Comparison of ENCODE assay signal across 11 cellular contexts in genomic region chr5:174020069-174020927, GRCh38. TPM values are rescaled to one million over a fixed set of nuclear protein-coding genes. Genes with fewer than 3 reads are reported as not detected.
A peak's percentile ranks its signal among the peaks of the same experiment; 100 is the strongest.
DNase-seq lines count a peak whose midpoint lies in the region; TF ChIP-seq lines count a peak whose summit lies in the region.
"Not testable (repeated sequence)": the region's sequence is repeated elsewhere in the genome, so short reads cannot be mapped to it uniquely, and the experiment has no call there.
"Had no signal": no experiment of that assay in that cellular context is flagged by ENCODE, and none has a peak within 500 bp of the region (broad histone marks: within the 10 kb centered on the region; RNA-seq: fewer than 3 reads in every experiment).

No MANE protein-coding gene starts in this region.

- H3K27ac ChIP-seq in smooth muscle cell (ENCODE audit: low read depth), result not testable (repeated sequence)

- H3K79me2 ChIP-seq in smooth muscle cell (ENCODE audit: low read depth), result not testable (repeated sequence)

- not testable (repeated sequence) for H3K9me3 ChIP-seq in smooth muscle cell (replicated peaks; ENCODE audit: low read depth)

- H4K20me1 ChIP-seq in smooth muscle cell (ENCODE audit: low read depth), result not testable (repeated sequence)

- peak; percentile 37 for DNase-seq in CD1c-positive myeloid dendritic cell (ENCODE audit: extremely low spot score)
- peak; percentile 49 for DNase-seq in GM13977 (ENCODE audit: low spot score)
- DNase-seq in LNCaP clone FGC (ENCODE audit: low read depth), result peak; percentile 25
- peak; percentile 82 for DNase-seq in NCI-H82 (lab: John Stamatoyannopoulos, UW)
- DNase-seq in endothelial cell (ENCODE audit: low spot score), result peak; percentile 37
- peak; percentile 74 for DNase-seq in iris pigment epithelial cell (ENCODE audit: low read depth)
- DNase-seq in smooth muscle cell (lab: John Stamatoyannopoulos, UW; ENCODE audit: unreplicated experiment), result not testable (repeated sequence)

- peak overlapping the region; percentile 66 for H2AFZ ChIP-seq in smooth muscle cell (ENCODE audit: low read depth)

- not testable (repeated sequence) for H3K27ac Mint-ChIP-seq in endothelial cell (ENCODE audit: unreplicated experiment)

- in situ Hi-C loops in GM13977 (cut with MboI; ENCODE audit: low pct_unique_long_range_greater_than_20kb, low sequenced_read_pairs, unreplicated experiment), result not testable (repeated sequence)

- not testable (repeated sequence) for H3K4me1 ChIP-seq in smooth muscle cell (ENCODE audit: low read depth)

- TF ChIP-seq CTCF in GM13977 (IDR thresholded peaks at IDR 0.05; ENCODE audit: extremely low read depth, insufficient read depth, missing control alignments) (peak; percentile 61), LNCaP clone FGC (IDR thresholded peaks at IDR 0.05; ENCODE audit: control insufficient read depth, extremely low read depth, insufficient read depth) (peak; percentile 62), WI38 (IDR thresholded peaks at IDR 0.05; ENCODE audit: low read depth, low read length) (peak; percentile 56), endothelial cell (IDR thresholded peaks at IDR 0.05; ENCODE audit: unreplicated experiment) (peak; percentile 55), smooth muscle cell (IDR thresholded peaks at IDR 0.05; ENCODE audit: borderline replicate concordance, insufficient read depth, poor library complexity, severe bottlenecking) (peak; percentile 47)

- H3K4me1 Mint-ChIP-seq in endothelial cell (ENCODE audit: unreplicated experiment), result peaks cover 13% of the 10 kb centered on the region

- H3F3A ChIP-seq in smooth muscle cell (ENCODE audit: low read depth), result not testable (repeated sequence)

- WGBS in smooth muscle cell (ENCODE audit: low lambda C conversion rate), result 20% methylated on average over 18 of the region's 19 CpGs

- H3K9me3 Mint-ChIP-seq in endothelial cell (ENCODE audit: unreplicated experiment), result not testable (repeated sequence)

- H3K4me3 ChIP-seq in LNCaP clone FGC (ENCODE audit: low read depth, low read length); WI38 (ENCODE audit: low read depth, low read length): not testable (repeated sequence)
- H3K4me3 ChIP-seq in smooth muscle cell, result peak overlapping the region; percentile 37

- not testable (repeated sequence) for H3K36me3 ChIP-seq in smooth muscle cell (ENCODE audit: low read depth)

- not testable (repeated sequence) for H3K27me3 ChIP-seq in smooth muscle cell (ENCODE audit: low read depth)

- H3K4me3 Mint-ChIP-seq in endothelial cell (ENCODE audit: unreplicated experiment), result peak overlapping the region; percentile 63

- H3K4me2 ChIP-seq in smooth muscle cell, result peak overlapping the region; percentile 51

- not testable (repeated sequence) for H3K36me3 Mint-ChIP-seq in endothelial cell (ENCODE audit: low read depth, unreplicated experiment)

- H3K27me3 Mint-ChIP-seq in endothelial cell (ENCODE audit: unreplicated experiment), result not testable (repeated sequence)

- not testable (repeated sequence) for H3K9ac ChIP-seq in smooth muscle cell (ENCODE audit: low read depth)

RNA-seq across cellular contexts. Expression of gene NSG2, which starts 25.2 kb away (rescaled TPM):
- total RNA-seq in endothelial cell (ENCODE audit: unreplicated experiment) (not detected), smooth muscle cell (0.18 TPM in 1 of 2 replicates, not detected in the other)
- 0.22 TPM in 1 of 2 replicates, not detected in the other for polyA plus RNA-seq in smooth muscle cell
- total RNA-seq: activated CD8-positive, alpha-beta memory T cell treated with anti-CD3 and anti-CD28 coated beads for 36 hours; breast epithelium; tibial nerve had no signal

RNA-seq across cellular contexts. Expression of gene C5orf47, which starts 31.3 kb away (rescaled TPM):
- total RNA-seq in endothelial cell (ENCODE audit: unreplicated experiment) (not detected), smooth muscle cell (not detected in 2 replicates)
- not detected in 2 replicates for polyA plus RNA-seq in smooth muscle cell
- total RNA-seq: activated CD8-positive, alpha-beta memory T cell treated with anti-CD3 and anti-CD28 coated beads for 36 hours; breast epithelium; tibial nerve had no signal
